23 cellular contexts compared by ENCODE assay signal in the genomic region with DNA sequence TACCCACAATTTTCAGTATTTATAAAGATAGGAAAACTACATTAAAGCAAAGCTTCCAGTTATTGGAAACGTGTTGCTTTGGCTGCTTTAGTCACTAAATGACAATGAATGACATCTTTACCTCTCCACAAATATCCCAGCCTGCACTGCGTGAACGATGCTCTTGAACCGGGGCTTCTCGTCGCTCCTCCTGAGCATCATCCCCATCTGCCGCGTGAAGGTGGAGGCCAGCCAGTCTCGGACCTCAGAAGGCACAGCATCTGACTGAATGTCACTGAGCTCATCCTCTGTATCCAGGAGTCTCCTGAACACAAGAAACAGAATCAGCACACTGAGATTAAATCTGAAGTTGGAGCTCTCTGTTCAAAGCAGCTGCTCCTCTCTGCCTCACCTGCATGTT.
"Had no signal": no experiment of that assay in that cellular context is flagged by ENCODE, and none has a peak within 500 bp of the region (broad histone marks: within the 10 kb centered on the region; RNA-seq: fewer than 3 reads in every experiment).

No MANE protein-coding gene starts in this region.

- DNase-seq: dermis blood vessel endothelial cell; dorsolateral prefrontal cortex; effector CD4-positive, alpha-beta T cell; effector memory CD4-positive, alpha-beta T cell; esophagus squamous epithelium; foreskin fibroblast; foreskin melanocyte; gastrocnemius medialis; glutamatergic neuron; head of caudate nucleus; hypothalamus; immature natural killer cell; islet precursor cell; kidney; kidney glomerular epithelial cell; left colon; left ventricle myocardium superior; lower lobe of right lung; mesendoderm; midbrain had no signal

- H3K36me3 Mint-ChIP-seq: immature natural killer cell had no signal

- H2AFZ ChIP-seq: hepatocyte had no signal

- H3K27ac ChIP-seq: coronary artery, esophagus squamous epithelium, gastrocnemius medialis, hepatocyte, lower lobe of right lung had no signal

- H3K27me3 ChIP-seq: dorsolateral prefrontal cortex, esophagus squamous epithelium, gastrocnemius medialis, hepatocyte had no signal

- H3K27ac Mint-ChIP-seq: immature natural killer cell had no signal

- H3K36me3 ChIP-seq: esophagus squamous epithelium, gastrocnemius medialis, lower lobe of right lung had no signal

- H3K9me3 ChIP-seq: esophagus squamous epithelium, gastrocnemius medialis, lower lobe of right lung had no signal

- H3K4me2 ChIP-seq: hepatocyte had no signal

- H3K4me3 Mint-ChIP-seq: immature natural killer cell had no signal

- H3K4me3 ChIP-seq: coronary artery, esophagus squamous epithelium, gastrocnemius medialis, hepatocyte, lower lobe of right lung had no signal

- ATAC-seq: gastrocnemius medialis, left colon, left lobe of liver, left ventricle myocardium superior, lower lobe of right lung had no signal
